ENCODE assay signal across 1 cellular context in genomic region chr2:60520917-60521539, GRCh38.
TF ChIP-seq lines count a peak whose summit lies in the region.

No MANE protein-coding gene starts in this region.

TF ChIP-seq in IMR-90, 13 proteins besides CTCF, POLR2A, EP300 and RAD21:
- TF ChIP-seq NFE2L2 (IDR thresholded peaks at IDR 0.05; ENCODE audit: low read depth, low read length) (no peak), RCOR1 (IDR thresholded peaks at IDR 0.05; ENCODE audit: insufficient replicate concordance, low read length) (no peak), MAFK (IDR thresholded peaks at IDR 0.05; ENCODE audit: low read depth, low read length) (no peak), MAZ (IDR thresholded peaks at IDR 0.05; ENCODE audit: borderline replicate concordance, low read depth, low read length) (no peak)
